ENCODE assay signal across 8 cellular contexts in genomic region chr6:106339334-106340029, GRCh38. TPM values are rescaled to one million over a fixed set of nuclear protein-coding genes. Genes with fewer than 3 reads are reported as not detected.
A peak's percentile ranks its signal among the peaks of the same experiment; 100 is the strongest.
DNase-seq lines count a peak whose midpoint lies in the region; ATAC-seq and TF ChIP-seq lines count a peak whose summit lies in the region.

No MANE protein-coding gene starts in this region.

- H3K9me3 Mint-ChIP-seq in natural killer cell = no peaks in the 10 kb centered on the region

- no peak for TF ChIP-seq POLR2A in esophagus squamous epithelium (IDR thresholded peaks at IDR 0.05)

- no peaks in the 10 kb centered on the region for H3K27me3 ChIP-seq in esophagus squamous epithelium

- WGBS in esophagus squamous epithelium, 2 donors = 10 to 17% methylated on average over 9 of the region's 9 CpGs

- peak; percentile 53 to 85 (median 68) for TF ChIP-seq CTCF in esophagus squamous epithelium (IDR thresholded peaks at IDR 0.05)
- TF ChIP-seq CTCF in natural killer cell (IDR thresholded peaks at IDR 0.05) = peak; percentile 76

- peak; percentile 53 for DNase-seq in NK-92 treated with Interleukin-12 subunit alpha and Interleukin-12 subunit beta, amount 100 ng/mL, for 24 hours (lab: John Stamatoyannopoulos, UW)
- DNase-seq in NK-92 (lab: John Stamatoyannopoulos, UW; ENCODE audit: unreplicated experiment) = no peak
- peak; percentile 71 for DNase-seq in NOMO-1 treated with DMSO at 0.1 percent for 48 hours (lab: John Stamatoyannopoulos, UW; ENCODE audit: unreplicated experiment)
- DNase-seq in activated T-cell treated with anti-CD3 and anti-CD28 coated beads for 4 hours = peak; percentile 24
- no peak for DNase-seq in esophagus squamous epithelium (lab: John Stamatoyannopoulos, UW)
- DNase-seq in natural killer cell = no peak
- peak; percentile 55 for DNase-seq in ureter (ENCODE audit: low spot score)

- H3K4me3 Mint-ChIP-seq in natural killer cell = peak overlapping the region; percentile 45

- H3K9me3 ChIP-seq in esophagus squamous epithelium = no peaks in the 10 kb centered on the region

- peaks cover 25 to 43% of the 10 kb centered on the region in 2 donors for H3K27me3 Mint-ChIP-seq in natural killer cell (ENCODE audit: low read depth in 2 of 2)

- H3K27ac ChIP-seq in esophagus squamous epithelium = peak overlapping the region in 2 of 4 donors; percentile 63 to 71

- H3K4me3 ChIP-seq in esophagus squamous epithelium = peak overlapping the region in 1 of 4 donors; percentile 30

- no peaks in the 10 kb centered on the region for H3K36me3 Mint-ChIP-seq in natural killer cell

- intact Hi-C loops in esophagus squamous epithelium (cut with DNase I) (loop anchor here (5.0 kb wide), 1 partner anchor 638 kb away; no protein-coding TSS in a partner anchor), natural killer cell (cut with micrococcal nuclease) (no loop called here)

- no peaks in the 10 kb centered on the region for H3K36me3 ChIP-seq in esophagus squamous epithelium

- no peak overlapping the region for H3K27ac Mint-ChIP-seq in natural killer cell

- H3K4me1 ChIP-seq in esophagus squamous epithelium = peaks cover 0 to 26% (median 4%) of the 10 kb centered on the region in 3 donors

- peak; percentile 67 for ATAC-seq in HG03457 (IDR thresholded peaks at IDR 0.05; ENCODE audit: unreplicated experiment)
- ATAC-seq in natural killer cell = peak; percentile 82 to 83 (median 83)

- peaks cover 8 to 12% of the 10 kb centered on the region in 2 donors for H3K4me1 Mint-ChIP-seq in natural killer cell

RNA-seq across cellular contexts. Expression of gene ATG5, which starts 13.9 kb away (rescaled TPM):
- total RNA-seq in esophagus squamous epithelium = 10 to 100 TPM; 14.6 to 34.9 (median 25.3) TPM
- total RNA-seq in natural killer cell = 10 to 100 TPM; 27.5 to 39.0 (median 35.4) TPM
- total RNA-seq in ureter = 45.0 TPM

RNA-seq across cellular contexts. Expression of gene CRYBG1, which starts 21.0 kb away (rescaled TPM):
- 100 to 1,000 TPM; 119 to 185 (median 153) TPM for total RNA-seq in esophagus squamous epithelium
- total RNA-seq in natural killer cell = 10 to 100 TPM; 16.3 to 21.8 (median 17.5) TPM
- 107 TPM for total RNA-seq in ureter

Comparison
In these comparisons a context has a peak if more than half of its experiments do, and no peak if none do; other contexts are left out.
1. DNase-seq: peak in NK-92 treated with Interleukin-12 subunit alpha and Interleukin-12 subunit beta, amount 100 ng/mL, for 24 hours (single experiment), NOMO-1 treated with DMSO at 0.1 percent for 48 hours (single experiment), activated T-cell treated with anti-CD3 and anti-CD28 coated beads for 4 hours (single experiment) and ureter (single experiment); none in NK-92 (single experiment), esophagus squamous epithelium (single experiment) and natural killer cell (single experiment).